33 cellular contexts compared by ENCODE assay signal in genomic region chr11:22581354-22581753, GRCh38.
"Had no signal": no experiment of that assay in that cellular context is flagged by ENCODE, and none has a peak within 500 bp of the region (broad histone marks: within the 10 kb centered on the region; RNA-seq: fewer than 3 reads in every experiment).

No MANE protein-coding gene starts in this region.

- H3K9ac ChIP-seq: SK-N-SH had no signal

- DNase-seq: activated CD4-positive, alpha-beta memory T cell treated with anti-CD3 and anti-CD28 coated beads for 36 hours; activated CD4-positive, alpha-beta T cell treated with anti-CD3 and anti-CD28 coated beads for 36 hours; activated CD4-positive, alpha-beta T cell treated with anti-CD3 and anti-CD28 coated beads, Interleukin-2, amount 50 U/mL, for 1 hour; activated CD8-positive, alpha-beta memory T cell treated with anti-CD3 and anti-CD28 coated beads for 24 hours; activated CD8-positive, alpha-beta memory T cell treated with anti-CD3 and anti-CD28 coated beads, Interleukin-2, amount 10 ng/mL, durations not matched to agents 7 days and 5 days; activated CD8-positive, alpha-beta memory T cell treated with anti-CD3 and anti-CD28 coated beads, Interleukin-2, amount 50 U/mL, for 48 hours; activated effector memory CD4-positive, alpha-beta T cell treated with Interleukin-2 at 50 U/mL for 16 hours; activated naive CD4-positive, alpha-beta T cell treated with anti-CD3 and anti-CD28 coated beads, Interleukin-2, amount 50 U/mL, for 16 hours; activated naive CD8-positive, alpha-beta T cell treated with anti-CD3 and anti-CD28 coated beads for 36 hours; activated T-cell treated with anti-CD3 and anti-CD28 coated beads, Interleukin-2, amount 50 U/mL, for 48 hours; amniotic stem cell; colonic mucosa; Kasumi-1; MV-4-11; NCI-H1092; NCI-H1417; NCI-H146; NCI-H187; NCI-H2029 treated with DMSO at 0.1 percent for 48 hours; NCI-H345; NCI-H524 treated with DMSO at 0.1 percent for 48 hours; NK-92 treated with Interleukin-12 subunit alpha and Interleukin-12 subunit beta, amount 100 ng/mL, for 24 hours; PC-3; Peyer's patch; RPMI8226; SHP77 treated with DMSO at 0.1 percent for 48 hours; SK-N-SH had no signal

- H3K9me3 ChIP-seq: ascending aorta, colonic mucosa, MG63, Peyer's patch, SJSA1, SK-N-SH had no signal

- H3K27ac ChIP-seq: ascending aorta, cardiac muscle cell, colonic mucosa, Peyer's patch, SJSA1 had no signal

- H3K4me1 ChIP-seq: ascending aorta, colonic mucosa, Peyer's patch, SJSA1 had no signal

- ATAC-seq: activated CD4-positive, alpha-beta T cell treated with anti-CD3 and anti-CD28 coated beads for 36 hours; activated CD4-positive, CD25-positive, alpha-beta regulatory T cell treated with anti-CD3 and anti-CD28 coated beads, Interleukin-2, amount 50 U/mL, for 24 hours; activated CD8-positive, alpha-beta memory T cell treated with anti-CD3 and anti-CD28 coated beads, Interleukin-2, amount 10 ng/mL, durations not matched to agents 7 days and 5 days; PC-3; WTC11 had no signal

- H3K27me3 ChIP-seq: ascending aorta, cardiac muscle cell, colonic mucosa, MG63, Peyer's patch, SJSA1 had no signal

- H3K4me2 ChIP-seq: SK-N-SH had no signal

- H3K4me3 ChIP-seq: ascending aorta, cardiac muscle cell, colonic mucosa, MG63, Peyer's patch, SJSA1 had no signal

- H3K36me3 ChIP-seq: ascending aorta, cardiac muscle cell, colonic mucosa, MG63, Peyer's patch, SJSA1 had no signal
